ENCODE assay signal across 14 cellular contexts in the genomic region with DNA sequence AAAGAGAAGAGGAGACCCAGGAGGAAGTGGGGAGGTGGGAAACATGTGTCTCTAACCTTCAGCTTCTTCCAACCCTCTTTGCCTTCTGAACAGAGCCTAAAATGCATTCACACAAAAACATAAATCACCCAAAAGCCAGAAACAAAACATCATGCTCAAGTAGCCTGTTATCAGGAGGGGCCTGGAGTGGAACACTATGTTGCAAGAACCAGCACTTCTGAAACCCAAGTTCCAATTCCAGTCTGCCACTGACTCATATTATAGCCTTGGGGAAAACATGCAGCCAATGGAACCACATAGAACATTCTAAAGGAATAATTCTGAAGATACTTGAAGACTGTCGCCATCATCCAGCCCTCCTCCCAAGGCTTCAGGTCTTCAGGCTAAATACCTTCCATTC.
DNase-seq lines count a peak whose midpoint lies in the region; ATAC-seq and TF ChIP-seq lines count a peak whose summit lies in the region.
"Had no signal": no experiment of that assay in that cellular context is flagged by ENCODE, and none has a peak within 500 bp of the region (broad histone marks: within the 10 kb centered on the region; RNA-seq: fewer than 3 reads in every experiment).

No MANE protein-coding gene starts in this region.

- H3K27me3 ChIP-seq in BJ (ENCODE audit: control insufficient read depth, insufficient read depth, low read length), result no peaks in the 10 kb centered on the region
- H3K27me3 ChIP-seq in CD4-positive, alpha-beta T cell (ENCODE audit: control insufficient read depth, insufficient read depth, low read length), result no peaks in the 10 kb centered on the region
- H3K27me3 ChIP-seq: cardiac muscle cell had no signal

- no peak overlapping the region for H3K27ac Mint-ChIP-seq in CD4-positive, alpha-beta T cell
- no peak overlapping the region for H3K27ac Mint-ChIP-seq in stimulated activated memory B cell treated with anti-CD40 and anti-IgM and Interleukin-4, amounts not matched to agents 10 μg/mL and 1 μg/mL and 100 μg/mL, for 72 hours
- H3K27ac Mint-ChIP-seq: activated CD4-positive, alpha-beta memory T cell treated with anti-CD3 and anti-CD28 coated beads, Interleukin-2, amount 10 ng/mL, durations not matched to agents 7 days and 5 days; B cell; GM23338 had no signal

- POLR2A ChIA-PET in BJ (lab: Charles Lee), result no interaction called here
- POLR2A ChIA-PET in CD4-positive, alpha-beta T cell (lab: Charles Lee), result no interaction called here

- ATAC-seq in HG03280 (IDR thresholded peaks at IDR 0.05; ENCODE audit: unreplicated experiment), result no peak
- no peak for ATAC-seq in CD4-positive, alpha-beta T cell (ENCODE audit: poor library complexity)
- no peak for ATAC-seq in stimulated activated memory B cell treated with anti-CD40 and anti-IgM and Interleukin-4, amounts not matched to agents 10 μg/mL and 1 μg/mL and 100 μg/mL, for 72 hours
- ATAC-seq: GM23338 had no signal

- H3K36me3 ChIP-seq in BJ (ENCODE audit: control insufficient read depth, insufficient read depth, low read length) (no peaks in the 10 kb centered on the region), SK-N-MC (ENCODE audit: insufficient read depth, low read length) (no peaks in the 10 kb centered on the region)
- H3K36me3 ChIP-seq: cardiac muscle cell had no signal

- H3K9me3 ChIP-seq in SK-N-MC (ENCODE audit: low read depth, low read length), result no peaks in the 10 kb centered on the region
- no peaks in the 10 kb centered on the region for H3K9me3 ChIP-seq in CD4-positive, alpha-beta T cell (ENCODE audit: control insufficient read depth, low read length)

- H3K4me3 Mint-ChIP-seq in CD4-positive, alpha-beta T cell, result no peak overlapping the region
- no peak overlapping the region for H3K4me3 Mint-ChIP-seq in stimulated activated memory B cell treated with anti-CD40 and anti-IgM and Interleukin-4, amounts not matched to agents 10 μg/mL and 1 μg/mL and 100 μg/mL, for 72 hours
- H3K4me3 Mint-ChIP-seq: activated CD4-positive, alpha-beta memory T cell treated with anti-CD3 and anti-CD28 coated beads, Interleukin-2, amount 10 ng/mL, durations not matched to agents 7 days and 5 days; B cell; GM23338 had no signal

- H3K9me3 Mint-ChIP-seq in CD4-positive, alpha-beta T cell, result no peaks in the 10 kb centered on the region
- no peaks in the 10 kb centered on the region for H3K9me3 Mint-ChIP-seq in stimulated activated memory B cell treated with anti-CD40 and anti-IgM and Interleukin-4, amounts not matched to agents 10 μg/mL and 1 μg/mL and 100 μg/mL, for 72 hours
- H3K9me3 Mint-ChIP-seq: activated CD4-positive, alpha-beta memory T cell treated with anti-CD3 and anti-CD28 coated beads, Interleukin-2, amount 10 ng/mL, durations not matched to agents 7 days and 5 days; GM23338 had no signal

- peaks cover 21% of the 10 kb centered on the region for H3K4me1 Mint-ChIP-seq in CD4-positive, alpha-beta T cell (ENCODE audit: low read depth)
- H3K4me1 Mint-ChIP-seq in stimulated activated memory B cell treated with anti-CD40 and anti-IgM and Interleukin-4, amounts not matched to agents 10 μg/mL and 1 μg/mL and 100 μg/mL, for 72 hours, result no peaks in the 10 kb centered on the region
- H3K4me1 Mint-ChIP-seq: B cell had no signal

- H3K4me3 ChIP-seq in BJ (ENCODE audit: low read depth, low read length) (no peak overlapping the region), SK-N-MC (no peak overlapping the region)
- H3K4me3 ChIP-seq: cardiac muscle cell, GM23338 had no signal

- TF ChIP-seq CTCF in BJ (IDR thresholded peaks at IDR 0.05; ENCODE audit: insufficient read depth, low read depth, low read length), result no peak
- no peak for TF ChIP-seq CTCF in CD4-positive, alpha-beta T cell (IDR thresholded peaks at IDR 0.05)

- DNase-seq in BJ (ENCODE audit: low read depth) (peak; percentile 59), SK-N-MC (ENCODE audit: low read depth, low spot score) (peak; percentile 14), fibroblast of the conjunctiva (ENCODE audit: low read depth) (peak; percentile 57), non-pigmented ciliary epithelial cell (ENCODE audit: low read depth) (peak; percentile 53)
- no peak for DNase-seq in CD4-positive, alpha-beta T cell
- DNase-seq in activated CD4-positive, CD25-positive, alpha-beta regulatory T cell treated with anti-CD3 and anti-CD28 coated beads, Interleukin-2, amount 50 U/mL, for 72 hours, result no peak
- DNase-seq: DMS79 treated with DMSO at 0.1 percent for 48 hours; stimulated activated naive CD4-positive, alpha-beta T cell treated with Interleukin-2 at 50 U/mL for 16 hours had no signal

- no peaks in the 10 kb centered on the region for H3K27me3 Mint-ChIP-seq in CD4-positive, alpha-beta T cell
- peaks cover 27% of the 10 kb centered on the region for H3K27me3 Mint-ChIP-seq in stimulated activated memory B cell treated with anti-CD40 and anti-IgM and Interleukin-4, amounts not matched to agents 10 μg/mL and 1 μg/mL and 100 μg/mL, for 72 hours

- intact Hi-C loops in CD4-positive, alpha-beta T cell (cut with DNase I, micrococcal nuclease), result loop anchor here (2.0 to 5.0 kb wide), 3 partner anchors 411 to 476 kb away; no protein-coding TSS in a partner anchor

- CTCF ChIA-PET in BJ (lab: Yijun Ruan, JAX), result interaction anchor here (0.7 to 1.3 kb wide), 4 partner anchors 14 to 122 kb away, joined by 3 to 4 read pairs (median 3); no protein-coding TSS in a partner anchor
- CTCF ChIA-PET in CD4-positive, alpha-beta T cell (lab: Charles Lee), result interaction anchor here (0.7 to 1.6 kb wide), 2 partner anchors 212 to 409 kb away, joined by 5 to 8 read pairs; no protein-coding TSS in a partner anchor

- H3K36me3 Mint-ChIP-seq in CD4-positive, alpha-beta T cell (ENCODE audit: low read depth), result no peaks in the 10 kb centered on the region
- no peaks in the 10 kb centered on the region for H3K36me3 Mint-ChIP-seq in stimulated activated memory B cell treated with anti-CD40 and anti-IgM and Interleukin-4, amounts not matched to agents 10 μg/mL and 1 μg/mL and 100 μg/mL, for 72 hours

- no peak overlapping the region for H3K9ac ChIP-seq in SK-N-MC (ENCODE audit: insufficient read length)

- no peak overlapping the region for H3K27ac ChIP-seq in SK-N-MC
- H3K27ac ChIP-seq in CD4-positive, alpha-beta T cell (ENCODE audit: low read depth, low read length), result no peak overlapping the region
- H3K27ac ChIP-seq: cardiac muscle cell had no signal

Comparison
In these comparisons a context has a peak if more than half of its experiments do, and no peak if none do; other contexts are left out.
1. DNase-seq: peak in BJ (single experiment), SK-N-MC (single experiment), fibroblast of the conjunctiva (single experiment) and non-pigmented ciliary epithelial cell (single experiment); none in CD4-positive, alpha-beta T cell (0 of 10) and activated CD4-positive, CD25-positive, alpha-beta regulatory T cell treated with anti-CD3 and anti-CD28 coated beads, Interleukin-2, amount 50 U/mL, for 72 hours (single experiment).